Comparison of ENCODE assay signal across 8 cellular contexts in the genomic region with DNA sequence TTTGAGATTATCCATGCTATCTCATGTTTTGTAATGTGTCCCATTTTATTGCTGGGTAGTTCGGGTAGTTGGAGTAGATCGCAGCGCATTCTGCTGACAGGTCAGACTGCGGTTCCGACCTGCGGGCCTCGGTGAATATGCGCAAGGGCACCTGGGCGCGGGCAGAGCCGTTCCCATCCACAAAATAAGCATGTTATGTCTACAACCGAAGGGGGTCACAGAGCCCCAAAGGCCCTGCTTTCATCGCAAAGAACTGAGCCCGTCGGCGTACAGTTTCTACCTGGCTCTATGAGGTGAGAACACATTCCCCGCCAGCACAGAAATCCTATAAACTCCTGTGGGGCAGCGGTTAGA.
DNase-seq lines count a peak whose midpoint lies in the region; ATAC-seq and TF ChIP-seq lines count a peak whose summit lies in the region.

No MANE protein-coding gene starts in this region.

- H3K27ac Mint-ChIP-seq in H9 (peak overlapping the region in 2 of 3 experiments; percentile 100; a peak in 2 of 7 replicates), MCF 10A (ENCODE audit: low read depth, unreplicated experiment) (peak overlapping the region; percentile 100)

- DNase-seq in A673 (ENCODE audit: low spot score) (no peak), H9 (no peak), MCF 10A (ENCODE audit: unreplicated experiment) (no peak), mucosa of descending colon (peak in 1 of 3 donors; percentile 28), NCI-H1092 (lab: John Stamatoyannopoulos, UW) (no peak), SW480 (ENCODE audit: low spot score) (no peak), NCI-H69 (lab: John Stamatoyannopoulos, UW) (no peak)

- H3K4me2 ChIP-seq in H9 (ENCODE audit: insufficient read depth, insufficient read length, low read length): peak overlapping the region; percentile 46

- BruUV-seq in A673 (replicated peaks; lab: Mats Ljungman, UMichigan) (no TSS peak), MCF 10A (replicated peaks; lab: Mats Ljungman, UMichigan) (no TSS peak)

- no peaks in the 10 kb centered on the region for H4K20me1 ChIP-seq in H9 (ENCODE audit: control insufficient read depth, insufficient read depth, insufficient read length)

- no peak overlapping the region for H2BK12ac ChIP-seq in H9 (ENCODE audit: insufficient read length, low read depth, low read length)

- H3K4ac ChIP-seq in H9 (ENCODE audit: low read depth, low read length): no peak overlapping the region

- POLR2A ChIA-PET in A673 (lab: Charles Lee; ENCODE audit: low non-redundant PET): interaction anchor here (0.7 kb wide), 2 partner anchors 14 to 592 kb away, joined by 3 to 19 read pairs; no protein-coding TSS in a partner anchor
- POLR2A ChIA-PET in MCF 10A (lab: Yijun Ruan, JAX): interaction anchor here (0.7 to 2.1 kb wide), 7 partner anchors 8 to 158 kb away, joined by 3 to 45 read pairs (median 4); partner anchors contain the start of genes CHD1L, FMO5 and PRKAB2

- H3K4me3 Mint-ChIP-seq in H9 (peak overlapping the region; percentile 90 to 96), MCF 10A (ENCODE audit: unreplicated experiment) (peak overlapping the region; percentile 85)

- CTCF ChIA-PET in A673 (lab: Charles Lee) (no interaction called here), MCF 10A (lab: Yijun Ruan, JAX) (interaction anchor here (0.6 kb wide), 1 partner anchor 206 kb away, joined by 3 read pairs; no protein-coding TSS in a partner anchor)

- H3K79me1 ChIP-seq in H9 (ENCODE audit: insufficient read depth, low read depth, low read length, poor library complexity, severe bottlenecking): no peaks in the 10 kb centered on the region

- H4K8ac ChIP-seq in H9 (replicated peaks; ENCODE audit: insufficient read length, low read depth, low read length): no peak overlapping the region

- no peaks in the 10 kb centered on the region for H3K27me3 ChIP-seq in A673 (replicated peaks; ENCODE audit: insufficient read depth, low read depth, low read length, poor library complexity)
- peaks cover 36% of the 10 kb centered on the region for H3K27me3 ChIP-seq in H9 (ENCODE audit: insufficient read depth, low read length)

- no peak overlapping the region for H2BK20ac ChIP-seq in H9 (ENCODE audit: low read depth, low read length, poor library complexity, severe bottlenecking)

- no peaks in the 10 kb centered on the region for H3K79me2 ChIP-seq in H9 (ENCODE audit: insufficient read depth, low read length)

- no peak overlapping the region for H3T11ph ChIP-seq in H9 (ENCODE audit: low read length)

- H4K5ac ChIP-seq in H9 (ENCODE audit: insufficient read length, low read depth, low read length): no peak overlapping the region

- H3K23ac ChIP-seq in H9 (ENCODE audit: insufficient read length, low read depth, low read length): no peak overlapping the region

- H2BK5ac ChIP-seq in H9 (ENCODE audit: insufficient read length, low read length): no peak overlapping the region

- H4K91ac ChIP-seq in H9 (ENCODE audit: insufficient read length, low read depth, low read length): no peak overlapping the region

- peak overlapping the region; percentile 23 for H3K9ac ChIP-seq in H9 (ENCODE audit: extremely low read depth, insufficient read length, low read length)

- no peak overlapping the region for H2AFZ ChIP-seq in H9 (ENCODE audit: low read length)

- no peak overlapping the region for H3K56ac ChIP-seq in H9 (ENCODE audit: insufficient read length, low read depth, low read length)

- H3K4me3 ChIP-seq in A673 (ENCODE audit: low read depth, low read length, poor library complexity, severe bottlenecking): peak overlapping the region; percentile 56
- no peak overlapping the region for H3K4me3 ChIP-seq in mucosa of descending colon

- H3K27ac ChIP-seq in A673 (ENCODE audit: low read depth, low read length, poor library complexity, severe bottlenecking): peak overlapping the region; percentile 98
- H3K27ac ChIP-seq in H9 (ENCODE audit: insufficient read length, low read depth, low read length): no peak overlapping the region

- H3K9me3 Mint-ChIP-seq in H9 (peaks cover 3 to 6% of the 10 kb centered on the region in 2 experiments; a peak in 3 of 5 replicates), MCF 10A (ENCODE audit: unreplicated experiment) (peaks cover 10% of the 10 kb centered on the region)

- H3K27me3 Mint-ChIP-seq in H9 (ENCODE audit: low read depth) (peaks cover 75% of the 10 kb centered on the region), MCF 10A (ENCODE audit: insufficient read depth, unreplicated experiment) (peaks cover 14% of the 10 kb centered on the region)

- H3K9me3 ChIP-seq in A673 (ENCODE audit: low read depth, low read length, poor library complexity, severe bottlenecking) (no peaks in the 10 kb centered on the region), H9 (ENCODE audit: control insufficient read depth, low read depth, low read length) (no peaks in the 10 kb centered on the region), mucosa of descending colon (no peaks in the 10 kb centered on the region)

- no peak overlapping the region for H2BK120ac ChIP-seq in H9 (ENCODE audit: low read depth, low read length, poor library complexity, severe bottlenecking)

- H2BK15ac ChIP-seq in H9 (ENCODE audit: low read depth, low read length): no peak overlapping the region

- H3K4me1 ChIP-seq in A673 (ENCODE audit: insufficient read depth, low read length, poor library complexity, severe bottlenecking): peaks cover 8% of the 10 kb centered on the region
- no peaks in the 10 kb centered on the region for H3K4me1 ChIP-seq in H9 (ENCODE audit: insufficient read depth, low read length)
- peaks cover 14% of the 10 kb centered on the region for H3K4me1 ChIP-seq in mucosa of descending colon (ENCODE audit: low read depth)

- TF ChIP-seq CTCF in A673 (conservative IDR thresholded peaks at IDR 0.05; ENCODE audit: low read depth, low read length) (no peak), H9 (conservative IDR thresholded peaks at IDR 0.05) (no peak), MCF 10A (IDR thresholded peaks at IDR 0.05; ENCODE audit: unreplicated experiment) (no peak), mucosa of descending colon (IDR thresholded peaks at IDR 0.05) (no peak)

- H2AK5ac ChIP-seq in H9 (ENCODE audit: insufficient read length, low read length): no peak overlapping the region

- intact Hi-C loops in A673 (cut with micrococcal nuclease; ENCODE audit: unreplicated experiment) (no loop called here), MCF 10A (cut with micrococcal nuclease) (loop anchor here (2.0 kb wide), 2 partner anchors 89 to 159 kb away; partner anchors contain the start of genes CHD1L and PRKAB2), mucosa of descending colon (cut with DNase I, micrococcal nuclease) (no loop called here)

- peak; percentile 15 for ATAC-seq in mucosa of descending colon
- ATAC-seq in GM21619 (IDR thresholded peaks at IDR 0.05; ENCODE audit: unreplicated experiment): no peak

- H3K18ac ChIP-seq in H9 (ENCODE audit: insufficient read length, low read depth, low read length): no peak overlapping the region

- no peak overlapping the region; the same call in 1 of the 2 replicates for H3K14ac ChIP-seq in H9 (ENCODE audit: insufficient read depth, low read length)

- no CpG with 5 or more reads among the region's 18 CpGs for WGBS in H9 (ENCODE audit: extremely low coverage, insufficient read length, low lambda C conversion rate)

- no peaks in the 10 kb centered on the region for H3K36me3 ChIP-seq in A673 (ENCODE audit: insufficient read depth, low read length, poor library complexity, severe bottlenecking)
- no peaks in the 10 kb centered on the region for H3K36me3 ChIP-seq in mucosa of descending colon (ENCODE audit: low read depth)

- H3K4me1 Mint-ChIP-seq in H9 (peaks cover 22 to 33% of the 10 kb centered on the region in 2 experiments), MCF 10A (ENCODE audit: insufficient read depth, unreplicated experiment) (peaks cover 5% of the 10 kb centered on the region)

- peaks cover 16% of the 10 kb centered on the region for H3K23me2 ChIP-seq in H9 (ENCODE audit: insufficient read length, low read depth, low read length, poor library complexity, severe bottlenecking)

- H3K36me3 Mint-ChIP-seq in H9 (ENCODE audit: insufficient read depth in 1 of 3, low read depth in 3 of 3) (peaks cover 0 to 2% (median 0%) of the 10 kb centered on the region in 3 experiments; a peak in 1 of 7 replicates), MCF 10A (ENCODE audit: insufficient read depth, unreplicated experiment) (peaks cover 6% of the 10 kb centered on the region)
